In genomic region chr1:27725374-27726172, GRCh38 we compare ENCODE assay signal across 8 cellular contexts. TPM values are rescaled to one million over a fixed set of nuclear protein-coding genes. Genes with fewer than 3 reads are reported as not detected.
DNase-seq lines count a peak whose midpoint lies in the region; ATAC-seq and TF ChIP-seq lines count a peak whose summit lies in the region.

TSS of gene FAM76A (plus strand) at chr1:27725961. CDS start at chr1:27726081, 120 bp downstream.

- H3K27ac ChIP-seq in upper lobe of right lung = peak within 1 kb of the TSS; percentile 93

- intact Hi-C loops in T-helper 1 cell treated with Interleukin-12 subunit alpha and Interleukin-12 subunit beta and Interleukin-4 antibody, amounts not matched to agents 30 ng/mL and 1 ng/mL, for 36 hours (cut with micrococcal nuclease) = loop anchor here (1.0 to 5.0 kb wide), 13 partner anchors 47 to 1202 kb away; partner anchors contain the start of genes EYA3, IFI6, MAP3K6 and MED18
- intact Hi-C loops in left cardiac atrium (cut with DNase I) = loop anchor here in 1 of 2 donors (5.0 kb wide), 1 partner anchor 53 kb away; the partner anchor contains the start of gene IFI6
- intact Hi-C loops in posterior vena cava (cut with DNase I) = loop anchor here in 1 of 2 donors (10.0 kb wide), 1 partner anchor 51 kb away; the partner anchor contains the start of gene IFI6
- intact Hi-C loops in upper lobe of right lung (cut with DNase I) = no loop called here

- peak; percentile 93 for ATAC-seq in HG02884 (IDR thresholded peaks at IDR 0.05; ENCODE audit: unreplicated experiment)
- ATAC-seq in left cardiac atrium = peak; percentile 97 to 99
- ATAC-seq in upper lobe of right lung = peak; percentile 98

- in situ Hi-C loops in GM13977 (cut with MboI; ENCODE audit: low pct_unique_long_range_greater_than_20kb, low sequenced_read_pairs, unreplicated experiment) = no loop called here

- peaks cover 16% of the 10 kb centered on the region for H3K36me3 ChIP-seq in upper lobe of right lung

- H3K9me3 ChIP-seq in upper lobe of right lung = no peaks in the 10 kb centered on the region

- peak within 1 kb of the TSS; percentile 93 for H3K4me3 ChIP-seq in upper lobe of right lung

- no peaks in the 10 kb centered on the region for H3K27me3 ChIP-seq in upper lobe of right lung

- TF ChIP-seq CTCF in GM13977 (IDR thresholded peaks at IDR 0.05; ENCODE audit: extremely low read depth, insufficient read depth, missing control alignments) (peak; percentile 63), upper lobe of right lung (IDR thresholded peaks at IDR 0.05) (peak; percentile 63)

- H3K4me1 ChIP-seq in upper lobe of right lung = peaks cover 4% of the 10 kb centered on the region

- DNase-seq in GM13977 (ENCODE audit: low spot score) (peak; percentile 99), NCI-H146 treated with DMSO at 0.1 percent for 48 hours (lab: John Stamatoyannopoulos, UW; ENCODE audit: unreplicated experiment) (peak; percentile 95), amniotic stem cell (lab: John Stamatoyannopoulos, UW) (peak; percentile 98), left cardiac atrium (peak; percentile 100), posterior vena cava (ENCODE audit: low spot score) (peak; percentile 100), upper lobe of right lung (peak; percentile 100)

RNA-seq across cellular contexts. Expression of gene FAM76A, which starts in this region (rescaled TPM):
- 15.5 and 16.1 TPM in 2 replicates for total RNA-seq in T-helper 1 cell treated with Interleukin-12 subunit alpha and Interleukin-12 subunit beta and Interleukin-4 antibody, amounts not matched to agents 30 ng/mL and 1 ng/mL, for 36 hours
- total RNA-seq in left cardiac atrium (10 to 100 TPM; 13.2 to 13.5 TPM), posterior vena cava (10 to 100 TPM; 16.5 to 21.0 TPM), upper lobe of right lung (23.3 TPM)

Comparison
In these comparisons a context has a peak if more than half of its experiments do, and no peak if none do; other contexts are left out.
1. Peak in every context shown above with its lines: DNase-seq, ATAC-seq, H3K4me3 ChIP-seq and H3K27ac ChIP-seq.